16 cellular contexts compared by ENCODE assay signal in genomic region chr19:38206006-38206745, GRCh38. TPM values are rescaled to one million over a fixed set of nuclear protein-coding genes. Genes with fewer than 3 reads are reported as not detected.
"Had no signal": no experiment of that assay in that cellular context is flagged by ENCODE, and none has a peak within 500 bp of the region (broad histone marks: within the 10 kb centered on the region; RNA-seq: fewer than 3 reads in every experiment).

No MANE protein-coding gene starts in this region.

- ATAC-seq: activated T-cell treated with anti-CD3 and anti-CD28 coated beads, Interleukin-2, amount 50 U/mL, for 4 hours; body of pancreas; effector memory CD8-positive, alpha-beta T cell; natural killer cell had no signal

- H3K4me3 ChIP-seq: body of pancreas, tibial artery had no signal

- H3K9me3 ChIP-seq: body of pancreas, tibial artery had no signal

- DNase-seq: activated CD4-positive, alpha-beta T cell treated with anti-CD3 and anti-CD28 coated beads, Interleukin-2, amount 50 U/mL, for 1 hour; activated CD4-positive, CD25-positive, alpha-beta regulatory T cell treated with anti-CD3 and anti-CD28 coated beads, Interleukin-2, amount 50 U/mL, for 72 hours; activated CD8-positive, alpha-beta memory T cell treated with anti-CD3 and anti-CD28 coated beads, Interleukin-2, amount 50 U/mL, for 4 hours; activated naive CD4-positive, alpha-beta T cell treated with anti-CD3 and anti-CD28 coated beads for 36 hours; activated T-cell treated with anti-CD3 and anti-CD28 coated beads, Interleukin-2, amount 50 U/mL, for 4 hours; body of pancreas; effector memory CD8-positive, alpha-beta T cell; foreskin fibroblast; natural killer cell; stimulated activated CD4-positive, alpha-beta T cell treated with anti-CD3 and anti-CD28 coated beads, Interleukin-2, amount 100 ng/mL, for 24 hours; stimulated activated naive CD4-positive, alpha-beta T cell treated with Interleukin-2 at 50 U/mL for 16 hours had no signal

- H3K27ac ChIP-seq: body of pancreas, epithelial cell of prostate, tibial artery had no signal

- H3K4me1 ChIP-seq: body of pancreas had no signal

RNA-seq across cellular contexts. Expression of gene DPF1, which starts 17.8 kb away (rescaled TPM):
- total RNA-seq: body of pancreas, liver, natural killer cell, omental fat pad, subcutaneous adipose tissue had no signal
- polyA plus RNA-seq: liver had no signal

RNA-seq across cellular contexts. Expression of gene PPP1R14A, which starts 50.0 kb away (rescaled TPM):
- total RNA-seq: activated naive CD4-positive, alpha-beta T cell treated with anti-CD3 and anti-CD28 coated beads for 36 hours had no signal
